ENCODE assay signal across 8 cellular contexts in the genomic region with DNA sequence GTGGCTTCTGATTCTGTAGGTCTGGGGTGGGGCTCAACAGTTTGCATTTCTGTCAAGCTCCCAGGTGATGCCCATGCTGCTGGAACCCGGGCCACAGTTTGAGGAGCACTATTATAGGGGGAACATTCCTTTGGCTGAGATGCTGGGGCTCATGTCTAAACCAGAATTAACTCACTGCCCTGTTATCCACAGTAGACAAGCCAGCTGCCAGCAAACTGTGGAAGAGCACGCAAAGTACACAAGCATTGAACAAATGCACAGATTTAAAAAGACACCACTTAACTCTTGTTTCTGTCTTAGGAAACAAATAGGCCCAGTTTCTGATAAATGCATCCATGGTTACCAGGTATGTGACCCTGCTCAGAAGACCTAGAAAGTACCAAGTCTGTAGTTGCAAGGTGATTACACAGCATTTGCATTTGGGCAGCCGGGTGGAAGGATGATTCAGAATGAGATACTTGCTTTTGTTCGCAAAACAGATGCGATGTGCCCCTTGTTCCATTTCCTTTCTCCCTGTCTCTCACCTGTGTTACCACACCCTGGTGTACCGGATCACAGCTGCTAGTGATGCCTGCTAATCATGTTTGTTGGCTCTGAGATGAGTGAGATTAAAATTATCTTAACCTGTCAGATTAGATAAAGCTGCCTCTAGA. TPM values are rescaled to one million over a fixed set of nuclear protein-coding genes. Genes with fewer than 3 reads are reported as not detected.
DNase-seq lines count a peak whose midpoint lies in the region; ATAC-seq, FAIRE-seq and TF ChIP-seq lines count a peak whose summit lies in the region.

No MANE protein-coding gene starts in this region.

- intact Hi-C loops in ascending aorta (cut with DNase I) = no loop called here
- intact Hi-C loops in activated T-helper 2 cell treated with anti-CD3 and anti-CD28 coated beads, Interferon-gamma antibody, Interleukin-2, Interleukin-4, amounts not matched to agents 10 μg/mL and 5 μg/mL and 100 μg/mL, durations not matched to agents 14 hours and 24 hours and 36 hours (cut with micrococcal nuclease) = no loop called here

- H3K4me3 ChIP-seq in ascending aorta (no peak overlapping the region), coronary artery (no peak overlapping the region), gastroesophageal sphincter (no peak overlapping the region)

- H3K27me3 Mint-ChIP-seq in activated T-helper 2 cell treated with anti-CD3 and anti-CD28 coated beads, Interferon-gamma antibody, Interleukin-2, Interleukin-4, amounts not matched to agents 10 μg/mL and 5 μg/mL and 100 μg/mL, durations not matched to agents 14 hours and 24 hours and 36 hours (ENCODE audit: low read depth) = no peaks in the 10 kb centered on the region

- H3K36me3 Mint-ChIP-seq in activated T-helper 2 cell treated with anti-CD3 and anti-CD28 coated beads, Interferon-gamma antibody, Interleukin-2, Interleukin-4, amounts not matched to agents 10 μg/mL and 5 μg/mL and 100 μg/mL, durations not matched to agents 14 hours and 24 hours and 36 hours (ENCODE audit: low read depth) = peaks cover 48% of the 10 kb centered on the region

- no peaks in the 10 kb centered on the region for H3K27me3 ChIP-seq in ascending aorta
- H3K27me3 ChIP-seq in gastroesophageal sphincter = no peaks in the 10 kb centered on the region

- FAIRE-seq in GM12891 (lab: Jason Lieb, UNC) = peak; percentile 96

- ATAC-seq in GM19467 (IDR thresholded peaks at IDR 0.05; ENCODE audit: unreplicated experiment) (peak; percentile 58), HG03354 (IDR thresholded peaks at IDR 0.05; ENCODE audit: poor library complexity, severe bottlenecking, unreplicated experiment) (peak; percentile 90), gastroesophageal sphincter (no peak)

- WGBS in gastroesophageal sphincter (ENCODE audit: low coverage in 1 of 2), 2 donors = 89 to 90% methylated on average over 3 to 5 of the region's 6 CpGs

- TF ChIP-seq CTCF in ascending aorta (IDR thresholded peaks at IDR 0.05) = no peak
- no peak for TF ChIP-seq CTCF in coronary artery (IDR thresholded peaks at IDR 0.05)
- no peak for TF ChIP-seq CTCF in gastroesophageal sphincter (IDR thresholded peaks at IDR 0.05)

- H3K36me3 ChIP-seq in ascending aorta (peaks cover 16 to 44% of the 10 kb centered on the region in 2 donors), gastroesophageal sphincter (peaks cover 0 to 81% of the 10 kb centered on the region in 2 donors)

- H3K4me3 Mint-ChIP-seq in activated T-helper 2 cell treated with anti-CD3 and anti-CD28 coated beads, Interferon-gamma antibody, Interleukin-2, Interleukin-4, amounts not matched to agents 10 μg/mL and 5 μg/mL and 100 μg/mL, durations not matched to agents 14 hours and 24 hours and 36 hours (ENCODE audit: low read depth) = no peak overlapping the region

- H3K27ac ChIP-seq in ascending aorta = peak overlapping the region; percentile 3 to 63
- no peak overlapping the region for H3K27ac ChIP-seq in coronary artery
- H3K27ac ChIP-seq in gastroesophageal sphincter = no peak overlapping the region

- peaks cover 24% of the 10 kb centered on the region for H3K4me1 Mint-ChIP-seq in activated T-helper 2 cell treated with anti-CD3 and anti-CD28 coated beads, Interferon-gamma antibody, Interleukin-2, Interleukin-4, amounts not matched to agents 10 μg/mL and 5 μg/mL and 100 μg/mL, durations not matched to agents 14 hours and 24 hours and 36 hours (ENCODE audit: low read depth)

- no peak overlapping the region for H3K27ac Mint-ChIP-seq in activated T-helper 2 cell treated with anti-CD3 and anti-CD28 coated beads, Interferon-gamma antibody, Interleukin-2, Interleukin-4, amounts not matched to agents 10 μg/mL and 5 μg/mL and 100 μg/mL, durations not matched to agents 14 hours and 24 hours and 36 hours

- no peak for TF ChIP-seq EP300 in gastroesophageal sphincter (IDR thresholded peaks at IDR 0.05)

- H3K4me1 ChIP-seq in ascending aorta (no peaks in the 10 kb centered on the region), gastroesophageal sphincter (peaks cover 3 to 52% (median 11%) of the 10 kb centered on the region in 3 donors)

- H3K9me3 ChIP-seq in ascending aorta (no peaks in the 10 kb centered on the region), gastroesophageal sphincter (no peaks in the 10 kb centered on the region)

- TF ChIP-seq POLR2A in GM12891 (IDR thresholded peaks at IDR 0.05; ENCODE audit: low read depth, low read length) (no peak), gastroesophageal sphincter (IDR thresholded peaks at IDR 0.05) (no peak)

- DNase-seq in GM12891 (ENCODE audit: insufficient read length, low spot score) (no peak), ascending aorta (ENCODE audit: low spot score in 2 of 2) (no peak), coronary artery (ENCODE audit: low spot score) (no peak), GOT3 (lab: John Stamatoyannopoulos, UW) (no peak)
- no peak for DNase-seq in activated T-helper 2 cell treated with anti-CD3 and anti-CD28 coated beads, Interferon-gamma antibody, Interleukin-2, Interleukin-4, amounts not matched to agents 10 μg/mL and 5 μg/mL and 100 μg/mL, durations not matched to agents 14 hours and 24 hours and 36 hours (ENCODE audit: low spot score)

- no peaks in the 10 kb centered on the region for H3K9me3 Mint-ChIP-seq in activated T-helper 2 cell treated with anti-CD3 and anti-CD28 coated beads, Interferon-gamma antibody, Interleukin-2, Interleukin-4, amounts not matched to agents 10 μg/mL and 5 μg/mL and 100 μg/mL, durations not matched to agents 14 hours and 24 hours and 36 hours

TF ChIP-seq in GM12891, 5 proteins besides CTCF, POLR2A, EP300 and RAD21:
- TF ChIP-seq SPI1 (IDR thresholded peaks at IDR 0.05; ENCODE audit: low read depth, low read length) = no peak
- no peak for TF ChIP-seq TAF1 (IDR thresholded peaks at IDR 0.05; ENCODE audit: low read depth, low read length)
- no peak for TF ChIP-seq PAX5 (IDR thresholded peaks at IDR 0.05; ENCODE audit: insufficient read depth, low read length, severe bottlenecking)
- TF ChIP-seq POU2F2 (IDR thresholded peaks at IDR 0.05; ENCODE audit: low read depth, low read length) = peak; percentile 93
- no peak for TF ChIP-seq POLR2AphosphoS5 (IDR thresholded peaks at IDR 0.05; ENCODE audit: low read depth, low read length)

RNA-seq across cellular contexts. Expression of gene GYG1, which starts 12.4 kb away (rescaled TPM):
- 10.2 TPM for polyA plus RNA-seq in GM12891 (2012; ENCODE audit: low read depth, missing spikeins)
- total RNA-seq in ascending aorta (23.9 TPM), gastroesophageal sphincter (100 to 1,000 TPM; 117 to 883 (median 126) TPM)
- 25.2 and 25.3 TPM in 2 replicates for total RNA-seq in activated T-helper 2 cell treated with anti-CD3 and anti-CD28 coated beads, Interferon-gamma antibody, Interleukin-2, Interleukin-4, amounts not matched to agents 10 μg/mL and 5 μg/mL and 100 μg/mL, durations not matched to agents 14 hours and 24 hours and 36 hours

Comparison
In these comparisons a context has a peak if more than half of its experiments do, and no peak if none do; other contexts are left out.
1. H3K27ac ChIP-seq: peak in ascending aorta (2 of 2); none in coronary artery (0 of 2) and gastroesophageal sphincter (0 of 4).